ENCODE assay signal across 1 cellular context in the genomic region with DNA sequence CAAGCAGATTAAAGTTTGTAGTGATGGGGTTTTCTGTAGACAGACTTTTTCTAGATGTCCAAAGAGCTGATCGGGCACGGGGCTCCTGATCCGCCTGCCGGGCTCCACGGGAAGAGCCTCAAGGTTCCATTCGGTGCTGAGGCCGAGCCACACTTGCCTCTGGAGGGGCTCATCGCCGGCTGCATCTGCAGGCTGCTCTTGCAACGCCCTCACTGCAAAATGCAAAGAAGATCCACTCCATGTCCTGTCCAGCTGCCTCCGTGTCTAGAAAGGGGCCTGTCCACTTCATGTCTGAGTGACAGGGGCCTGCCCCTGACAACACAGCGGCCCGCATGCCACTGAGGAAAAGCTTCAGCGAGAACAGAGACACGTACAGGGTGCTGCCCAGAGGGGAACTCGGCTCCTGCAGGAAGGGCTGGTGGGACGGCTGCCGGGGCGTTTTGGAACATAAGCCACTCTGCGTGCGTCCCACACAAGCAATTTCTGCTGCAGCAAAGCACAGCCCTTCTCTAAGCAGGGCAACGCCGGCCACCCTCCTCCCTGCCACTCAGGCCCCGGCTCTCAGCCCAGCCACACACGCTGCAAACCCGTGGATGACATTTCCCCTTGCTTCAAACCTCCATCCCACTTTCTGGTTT.
TF ChIP-seq lines count a peak whose summit lies in the region.

No MANE protein-coding gene starts in this region.

TF ChIP-seq in K562, 482 proteins besides CTCF, POLR2A, EP300 and RAD21 (continued from another document):
- no peak for TF ChIP-seq RBM17 (IDR thresholded peaks at IDR 0.05; ENCODE audit: borderline replicate concordance, low read depth, low read length)
